In genomic region chr2:161947394-161947793, GRCh38 we compare ENCODE assay signal across 1 cellular context.
TF ChIP-seq lines count a peak whose summit lies in the region.

No MANE protein-coding gene starts in this region.

TF ChIP-seq in GM23338, 12 proteins besides CTCF, POLR2A, EP300 and RAD21 (continued from another document):
- no peak for TF ChIP-seq ZNF462 (CRISPR knock-in tag; IDR thresholded peaks at IDR 0.05)
- TF ChIP-seq REST (IDR thresholded peaks at IDR 0.05; ENCODE audit: unreplicated experiment), result no peak
